In the genomic region with DNA sequence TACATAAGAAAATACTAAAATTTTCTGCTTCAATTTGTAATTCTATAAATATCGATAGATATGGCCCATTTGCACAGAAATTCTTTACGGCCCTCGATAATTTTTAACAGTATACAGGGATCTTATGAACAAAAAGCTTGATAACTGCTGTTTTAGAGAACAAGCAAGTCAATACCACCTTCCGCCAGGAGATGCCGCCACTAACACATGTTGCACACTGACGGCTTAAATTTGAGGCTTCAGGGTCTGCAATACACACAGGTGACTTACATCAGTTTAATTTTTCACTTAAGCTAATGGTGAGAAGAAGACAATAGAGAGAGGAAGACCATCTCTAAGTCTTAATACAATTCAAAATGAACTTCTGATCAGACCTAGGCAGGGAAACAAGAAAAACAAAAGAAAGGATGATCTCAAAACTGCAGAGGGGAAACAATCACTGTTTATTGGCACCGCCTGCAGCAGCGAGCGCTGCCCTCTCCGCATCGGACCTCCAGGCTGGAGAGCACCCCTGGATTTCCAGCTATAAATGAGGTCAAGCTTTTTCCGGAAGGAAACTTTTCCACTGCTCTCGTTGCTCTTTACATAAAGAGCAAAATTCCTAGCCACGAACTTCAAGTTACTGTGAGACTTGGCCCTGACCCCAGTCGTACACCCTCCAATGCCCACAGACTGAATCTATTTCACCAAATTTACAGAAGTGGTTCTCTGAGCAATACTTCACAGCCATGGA, we compare ENCODE assay signal across 8 cellular contexts. TPM values are rescaled to one million over a fixed set of nuclear protein-coding genes. Genes with fewer than 3 reads are reported as not detected.
A peak's percentile ranks its signal among the peaks of the same experiment; 100 is the strongest.
DNase-seq lines count a peak whose midpoint lies in the region; ATAC-seq and TF ChIP-seq lines count a peak whose summit lies in the region.

No MANE protein-coding gene starts in this region.

- H3K9me3 ChIP-seq in Peyer's patch, result no peaks in the 10 kb centered on the region

- H3K4me1 ChIP-seq in Peyer's patch, result no peaks in the 10 kb centered on the region

- H3K27ac ChIP-seq in Peyer's patch, result no peak overlapping the region

- H3K4me3 ChIP-seq in Peyer's patch, result no peak overlapping the region

- no peak for TF ChIP-seq POLR2A in Peyer's patch (IDR thresholded peaks at IDR 0.05)

- H3K36me3 ChIP-seq in Peyer's patch, result no peaks in the 10 kb centered on the region

- DNase-seq in CMK (ENCODE audit: low read depth) (peak; percentile 27), Kasumi-1 (lab: John Stamatoyannopoulos, UW) (peak; percentile 54 to 72), Peyer's patch (peak in 2 of 3 donors; percentile 31 to 76), glomerular visceral epithelial cell (ENCODE audit: extremely low spot score) (peak; percentile 59), putamen (ENCODE audit: low spot score) (peak; percentile 38)
- peak; percentile 7 for DNase-seq in activated gamma-delta T cell treated with anti-CD3 and anti-CD28 coated beads, Interleukin-2, amount 50 U/mL, for 16 hours (ENCODE audit: low read depth)

- no peaks in the 10 kb centered on the region for H3K27me3 ChIP-seq in Peyer's patch

- TF ChIP-seq CTCF in Peyer's patch (IDR thresholded peaks at IDR 0.05), result peak; percentile 38 to 74 (median 64)

- ATAC-seq in GM19463 (IDR thresholded peaks at IDR 0.05; ENCODE audit: unreplicated experiment) (peak; percentile 57), esophagus mucosa (no peak)

RNA-seq across cellular contexts. Expression of a gene that starts 53.9 kb away (rescaled TPM):
- total RNA-seq in Peyer's patch (not detected), esophagus mucosa (not detected)

Comparison
In these comparisons a context has a peak if more than half of its experiments do, and no peak if none do; other contexts are left out.
1. DNase-seq: peak in every context shown above with its lines; median percentile 63 in Kasumi-1; 59 in glomerular visceral epithelial cell; 54 in Peyer's patch; 38 in putamen; 27 in CMK; 7 in activated gamma-delta T cell treated with anti-CD3 and anti-CD28 coated beads, Interleukin-2, amount 50 U/mL, for 16 hours.